Comparison of ENCODE assay signal across 21 cellular contexts in genomic region chr6:125054331-125054730, GRCh38.
A peak's percentile ranks its signal among the peaks of the same experiment; 100 is the strongest.
DNase-seq lines count a peak whose midpoint lies in the region; ATAC-seq, FAIRE-seq and TF ChIP-seq lines count a peak whose summit lies in the region.
"Had no signal": no experiment of that assay in that cellular context is flagged by ENCODE, and none has a peak within 500 bp of the region (broad histone marks: within the 10 kb centered on the region; RNA-seq: fewer than 3 reads in every experiment).

No MANE protein-coding gene starts in this region.

- TF ChIP-seq CTCF in keratinocyte (optimal IDR thresholded peaks at IDR 0.05 in 1 of 3, IDR thresholded peaks at IDR 0.05 in 1 of 3, conservative IDR thresholded peaks at IDR 0.05 in 1 of 3; ENCODE audit: extremely low read depth in 1 of 3, insufficient read depth in 2 of 3, low read length in 3 of 3), result no peak

- no peak overlapping the region for H3K4me2 ChIP-seq in keratinocyte (ENCODE audit: control insufficient read depth, extremely low read depth, insufficient read depth, low read depth, low read length)
- H3K4me2 ChIP-seq: BLaER1 treated with 17β-estradiol and CSF1 and Interleukin-3, amounts not matched to agents 10 nM and 100 nM; GM23338 had no signal

- H3K79me2 ChIP-seq in keratinocyte (ENCODE audit: control insufficient read depth, insufficient read depth, low read length), result peaks cover 71% of the 10 kb centered on the region

- H3K9me3 ChIP-seq in keratinocyte (ENCODE audit: control insufficient read depth, low read depth, low read length), result no peaks in the 10 kb centered on the region
- H3K9me3 ChIP-seq: BLaER1 treated with 17β-estradiol and CSF1 and Interleukin-3, amounts not matched to agents 10 nM and 100 nM; HAP-1 had no signal

- H3K4me3 ChIP-seq in keratinocyte (ENCODE audit: control insufficient read depth in 2 of 3, extremely low read depth in 1 of 3, insufficient read depth in 2 of 3, low read depth in 1 of 3, low read length in 3 of 3), result no peak overlapping the region
- H3K4me3 ChIP-seq: BLaER1 treated with 17β-estradiol and CSF1 and Interleukin-3, amounts not matched to agents 10 nM and 100 nM; GM23338; HAP-1 had no signal

- H3K27ac ChIP-seq in keratinocyte (ENCODE audit: control insufficient read depth, insufficient read depth, low read length), result no peak overlapping the region
- H3K27ac ChIP-seq: BLaER1 treated with 17β-estradiol and CSF1 and Interleukin-3, amounts not matched to agents 10 nM and 100 nM had no signal

- H3K36me3 ChIP-seq in keratinocyte (ENCODE audit: control insufficient read depth in 2 of 2, extremely low read depth in 1 of 2, insufficient read depth in 2 of 2, low read length in 2 of 2), result peaks cover 5 to 11% of the 10 kb centered on the region in 2 experiments
- H3K36me3 ChIP-seq: BLaER1 treated with 17β-estradiol and CSF1 and Interleukin-3, amounts not matched to agents 10 nM and 100 nM; HAP-1 had no signal

- H3K9ac ChIP-seq in keratinocyte (ENCODE audit: control insufficient read depth, extremely low read depth, insufficient read depth, low read length), result no peak overlapping the region
- H3K9ac ChIP-seq: BLaER1 treated with 17β-estradiol and CSF1 and Interleukin-3, amounts not matched to agents 10 nM and 100 nM had no signal

- H2AFZ ChIP-seq in keratinocyte (ENCODE audit: control insufficient read depth, low read length), result no peak overlapping the region
- H2AFZ ChIP-seq: GM23338 had no signal

- dilution Hi-C loops in keratinocyte (cut with MboI; ENCODE audit: extremely low pct_ligation_motif_present, low sequenced_read_pairs), result no loop called here

- peaks cover 35% of the 10 kb centered on the region for H3K4me1 ChIP-seq in keratinocyte (ENCODE audit: control insufficient read depth, extremely low read depth, insufficient read depth, low read length)
- H3K4me1 ChIP-seq: BLaER1 treated with 17β-estradiol and CSF1 and Interleukin-3, amounts not matched to agents 10 nM and 100 nM; HAP-1 had no signal

- H3K27me3 ChIP-seq in keratinocyte (ENCODE audit: control insufficient read depth, extremely low read depth, insufficient read depth, low read length), result no peaks in the 10 kb centered on the region
- H3K27me3 ChIP-seq: BLaER1 treated with 17β-estradiol and CSF1 and Interleukin-3, amounts not matched to agents 10 nM and 100 nM had no signal

- no peak for ATAC-seq in GM19467 (IDR thresholded peaks at IDR 0.05; ENCODE audit: unreplicated experiment)
- ATAC-seq in GM21526 (IDR thresholded peaks at IDR 0.05; ENCODE audit: low FRiP score, unreplicated experiment), result no peak
- ATAC-seq: CD8-positive, alpha-beta T cell; GM23338; Panc1; SK-N-SH treated with all-trans-retinoic acid at 6 μM for 48 hours had no signal

- peak; percentile 9 for DNase-seq in COLO829 (ENCODE audit: low spot score)
- peak; percentile 48 for DNase-seq in NCI-H69 (lab: John Stamatoyannopoulos, UW)
- no peak for DNase-seq in keratinocyte (ENCODE audit: low read depth, low spot score)
- DNase-seq in putamen (ENCODE audit: low spot score), result peak; percentile 33
- no peak for DNase-seq in SW 1271 (lab: John Stamatoyannopoulos, UW)
- DNase-seq: ACHN; Calu3; CD8-positive, alpha-beta T cell; DMS153; Karpas-422; NCI-H1417; NCI-H1694 treated with DMSO at 0.1 percent for 48 hours; NK-92 treated with Interleukin-12 subunit alpha and Interleukin-12 subunit beta, amount 100 ng/mL, for 24 hours had no signal

- peaks cover 2% of the 10 kb centered on the region for H3K9me1 ChIP-seq in keratinocyte (ENCODE audit: control insufficient read depth, extremely low read depth, insufficient read depth, low read length)

- FAIRE-seq in keratinocyte (lab: Jason Lieb, UNC), result peak; percentile 34
- FAIRE-seq: GM12891 had no signal

- H4K20me1 ChIP-seq in keratinocyte (ENCODE audit: control insufficient read depth, extremely low read depth, insufficient read depth, low read length), result no peaks in the 10 kb centered on the region
- H4K20me1 ChIP-seq: BLaER1 treated with 17β-estradiol and CSF1 and Interleukin-3, amounts not matched to agents 10 nM and 100 nM had no signal

Comparison
In these comparisons a context has a peak if more than half of its experiments do, and no peak if none do; other contexts are left out.
1. DNase-seq: peak in COLO829 (single experiment), NCI-H69 (single experiment) and putamen (single experiment); none in keratinocyte (single experiment) and SW 1271 (0 of 2).